8 cellular contexts compared by ENCODE assay signal in the genomic region with DNA sequence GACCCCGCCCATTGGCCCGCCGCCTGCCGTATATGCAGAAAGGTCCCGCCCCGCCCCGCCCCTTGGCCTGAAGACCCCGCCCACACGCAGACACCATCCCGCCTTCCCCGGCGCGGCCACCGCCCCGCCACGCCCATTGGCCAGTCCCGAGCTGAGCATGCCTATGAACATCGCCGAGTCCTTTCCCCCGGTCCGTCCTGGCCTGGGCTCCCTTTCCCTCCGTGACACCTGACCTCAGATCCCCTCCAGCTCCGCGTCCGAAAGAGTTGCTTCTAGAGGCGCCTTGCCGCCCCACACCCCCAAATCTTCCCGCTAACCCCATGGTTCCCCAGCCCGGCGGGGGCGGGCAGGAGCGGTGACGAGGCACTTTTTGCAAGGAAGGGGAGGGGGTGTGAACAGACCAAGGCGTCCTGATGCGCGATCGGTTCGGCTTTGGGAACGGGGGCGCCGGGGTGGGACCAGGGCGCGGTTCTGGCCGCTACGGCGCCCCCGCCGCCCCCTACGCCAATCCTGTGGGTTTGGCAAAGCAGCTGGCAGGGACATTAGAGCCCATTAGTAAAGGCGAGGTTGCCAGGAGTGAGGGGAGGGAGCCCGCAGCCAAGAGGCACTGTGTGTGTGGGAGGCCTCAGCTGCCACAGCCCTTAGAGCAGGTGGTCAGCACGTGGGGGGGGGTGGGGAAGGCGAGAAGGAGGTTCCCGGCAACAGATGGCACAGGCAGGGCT. TPM values are rescaled to one million over a fixed set of nuclear protein-coding genes. Genes with fewer than 3 reads are reported as not detected.
DNase-seq lines count a peak whose midpoint lies in the region; ATAC-seq, FAIRE-seq and TF ChIP-seq lines count a peak whose summit lies in the region.

No MANE protein-coding gene starts in this region.

- H3K27me3 ChIP-seq in astrocyte (ENCODE audit: insufficient read depth, low read length) (no peaks in the 10 kb centered on the region), vagina (no peaks in the 10 kb centered on the region)

- H3K27me3 Mint-ChIP-seq in astrocyte (ENCODE audit: low read depth, unreplicated experiment): no peaks in the 10 kb centered on the region

- peaks cover 14% of the 10 kb centered on the region for H3K36me3 Mint-ChIP-seq in astrocyte (ENCODE audit: low read depth, unreplicated experiment)

- H4K20me1 ChIP-seq in astrocyte (ENCODE audit: insufficient read depth, low read length): peaks cover 33% of the 10 kb centered on the region

- peak overlapping the region; percentile 99 for H3K9ac ChIP-seq in astrocyte (ENCODE audit: low read length)

- peak overlapping the region; percentile 57 for H3K4me3 ChIP-seq in astrocyte (ENCODE audit: insufficient read depth, low read depth, low read length)
- peak overlapping the region; percentile 90 to 96 for H3K4me3 ChIP-seq in vagina

- no peak for FAIRE-seq in astrocyte (lab: Jason Lieb, UNC)

- H3K4me3 Mint-ChIP-seq in astrocyte (ENCODE audit: unreplicated experiment): peak overlapping the region; percentile 84

- peaks cover 34% of the 10 kb centered on the region for H3K4me1 ChIP-seq in astrocyte (ENCODE audit: insufficient read depth, low read length)
- peaks cover 47% of the 10 kb centered on the region for H3K4me1 ChIP-seq in vagina

- intact Hi-C loops in vagina (cut with DNase I): no loop called here

- DNase-seq in GF-D8 (lab: John Stamatoyannopoulos, UW) (peak; percentile 76), NCI-H2029 (lab: John Stamatoyannopoulos, UW) (peak; percentile 91), T-helper 9 cell (peak; percentile 90), astrocyte (ENCODE audit: low read depth) (peak; percentile 77), hepatic stellate cell (ENCODE audit: low spot score) (peak; percentile 97), renal cortical epithelial cell (ENCODE audit: low read depth) (peak; percentile 57), vagina (ENCODE audit: extremely low spot score in 2 of 2) (peak in 1 of 2 donors; percentile 97)

- H3K9me3 ChIP-seq in astrocyte (ENCODE audit: insufficient read depth, low read depth, low read length) (no peaks in the 10 kb centered on the region), vagina (no peaks in the 10 kb centered on the region)

- TF ChIP-seq CTCF in astrocyte (IDR thresholded peaks at IDR 0.05; ENCODE audit: insufficient read depth, low read depth, low read length) (no peak), vagina (IDR thresholded peaks at IDR 0.05) (no peak)

- H3K4me2 ChIP-seq in astrocyte (ENCODE audit: low read length): peak overlapping the region; percentile 98

- peak overlapping the region; percentile 73 for H2AFZ ChIP-seq in astrocyte (ENCODE audit: low read depth, low read length)

- TF ChIP-seq POLR2A in vagina (IDR thresholded peaks at IDR 0.05): peak in 1 of 2 donors; percentile 44

- no peaks in the 10 kb centered on the region for H3K9me3 Mint-ChIP-seq in astrocyte (ENCODE audit: unreplicated experiment)

- H3K79me2 ChIP-seq in astrocyte (ENCODE audit: insufficient read depth, low read length): peaks cover 38% of the 10 kb centered on the region

- peaks cover 5% of the 10 kb centered on the region for H3K4me1 Mint-ChIP-seq in astrocyte (ENCODE audit: low read depth, unreplicated experiment)

- H3K36me3 ChIP-seq in astrocyte (ENCODE audit: insufficient read depth, low read length) (peaks cover 5% of the 10 kb centered on the region), vagina (peaks cover 0 to 10% of the 10 kb centered on the region in 2 donors)

- H3K27ac ChIP-seq in astrocyte (ENCODE audit: low read depth, low read length) (peak overlapping the region; percentile 93), vagina (peak overlapping the region; percentile 86)

- H3K27ac Mint-ChIP-seq in astrocyte (ENCODE audit: unreplicated experiment): peak overlapping the region; percentile 97

- ATAC-seq in HG02763 (IDR thresholded peaks at IDR 0.05; ENCODE audit: unreplicated experiment): peak; percentile 68

RNA-seq across cellular contexts. Expression of a gene that starts 0.4 kb away (rescaled TPM):
- total RNA-seq in astrocyte (79.3 and 82.9 TPM in 2 replicates), renal cortical epithelial cell (9.9 and 31.0 TPM in 2 replicates), vagina (66.0 TPM)

RNA-seq across cellular contexts. Expression of a gene that starts 25.8 kb away (rescaled TPM):
- total RNA-seq in astrocyte: 26.0 and 29.4 TPM in 2 replicates
- total RNA-seq in renal cortical epithelial cell: 18.6 and 44.0 TPM in 2 replicates
- total RNA-seq in vagina: 51.1 TPM

RNA-seq across cellular contexts. Expression of a gene that starts 26.1 kb away (rescaled TPM):
- 19.0 and 19.7 TPM in 2 replicates for total RNA-seq in astrocyte
- total RNA-seq in renal cortical epithelial cell: 17.6 and 25.0 TPM in 2 replicates
- 92.6 TPM for total RNA-seq in vagina

RNA-seq across cellular contexts. Expression of a gene that starts 59.4 kb away (rescaled TPM):
- total RNA-seq in astrocyte: 9.6 and 10.1 TPM in 2 replicates
- 0.35 and 4.5 TPM in 2 replicates for total RNA-seq in renal cortical epithelial cell
- 2.2 TPM for total RNA-seq in vagina
